Comparison of ENCODE assay signal across 15 cellular contexts in genomic region chr9:16459421-16460148, GRCh38.
A peak's percentile ranks its signal among the peaks of the same experiment; 100 is the strongest.
DNase-seq lines count a peak whose midpoint lies in the region; ATAC-seq, FAIRE-seq and TF ChIP-seq lines count a peak whose summit lies in the region.
"Had no signal": no experiment of that assay in that cellular context is flagged by ENCODE, and none has a peak within 500 bp of the region (broad histone marks: within the 10 kb centered on the region; RNA-seq: fewer than 3 reads in every experiment).

No MANE protein-coding gene starts in this region.

- no peaks in the 10 kb centered on the region for H3K9me3 ChIP-seq in uterus
- H3K9me3 ChIP-seq: heart right ventricle, left lung, transverse colon had no signal

- ATAC-seq in HG03280 (IDR thresholded peaks at IDR 0.05; ENCODE audit: unreplicated experiment) = peak; percentile 67
- ATAC-seq in GM21737 (IDR thresholded peaks at IDR 0.05; ENCODE audit: unreplicated experiment) = no peak
- ATAC-seq: activated CD4-positive, alpha-beta T cell treated with anti-CD3 and anti-CD28 coated beads for 36 hours; heart right ventricle had no signal

- no peak for TF ChIP-seq CTCF in fibroblast of mammary gland (conservative IDR thresholded peaks at IDR 0.05; ENCODE audit: control insufficient read depth, insufficient read depth, low read depth, low read length)
- no peak for TF ChIP-seq CTCF in uterus (IDR thresholded peaks at IDR 0.05)

- H3K27ac ChIP-seq in uterus = peak overlapping the region; percentile 11 to 59
- H3K27ac ChIP-seq: heart right ventricle, left lung had no signal

- intact Hi-C loops in uterus (cut with DNase I; ENCODE audit: low total_unique reads) = no loop called here

- TF ChIP-seq POLR2A in uterus (IDR thresholded peaks at IDR 0.05) (no peak), GM12891 (IDR thresholded peaks at IDR 0.05; ENCODE audit: low read depth, low read length) (no peak)

- H3K4me3 ChIP-seq in fibroblast of mammary gland (ENCODE audit: control insufficient read depth, low read depth, low read length) (no peak overlapping the region), uterus (no peak overlapping the region)
- H3K4me3 ChIP-seq: heart right ventricle, left lung, transverse colon had no signal

- H3K4me1 ChIP-seq in uterus = peaks cover 0 to 7% of the 10 kb centered on the region in 2 donors
- H3K4me1 ChIP-seq: heart right ventricle had no signal

- no peaks in the 10 kb centered on the region for H3K27me3 ChIP-seq in uterus
- H3K27me3 ChIP-seq: left lung, transverse colon had no signal

- H3K36me3 ChIP-seq in uterus = no peaks in the 10 kb centered on the region
- H3K36me3 ChIP-seq: heart right ventricle, left lung, transverse colon had no signal

- peak; percentile 23 for DNase-seq in NCI-H345 (lab: John Stamatoyannopoulos, UW)
- no peak for DNase-seq in NCI-H345 treated with DMSO at 0.1 percent for 48 hours (lab: John Stamatoyannopoulos, UW; ENCODE audit: unreplicated experiment)
- DNase-seq in fibroblast of mammary gland (ENCODE audit: low read depth) = peak; percentile 37
- DNase-seq in uterus = no peak
- DNase-seq in NCI-H510A treated with DMSO at 0.1 percent for 48 hours (lab: John Stamatoyannopoulos, UW) = no peak
- no peak for DNase-seq in GM12891 (ENCODE audit: insufficient read length, low spot score)
- DNase-seq: activated CD4-positive, alpha-beta T cell treated with anti-CD3 and anti-CD28 coated beads for 36 hours; effector CD4-positive, alpha-beta T cell; heart right ventricle; left lung; SW 1271; transverse colon had no signal

- no peak for FAIRE-seq in GM12891 (lab: Jason Lieb, UNC)
- FAIRE-seq: A204.1 had no signal

TF ChIP-seq in GM12891, 5 proteins besides CTCF, POLR2A, EP300 and RAD21:
- no peak for TF ChIP-seq TAF1 (IDR thresholded peaks at IDR 0.05; ENCODE audit: low read depth, low read length)
- TF ChIP-seq POU2F2 (IDR thresholded peaks at IDR 0.05; ENCODE audit: low read depth, low read length) = no peak
- TF ChIP-seq SPI1 (IDR thresholded peaks at IDR 0.05; ENCODE audit: low read depth, low read length) = no peak
- no peak for TF ChIP-seq POLR2AphosphoS5 (IDR thresholded peaks at IDR 0.05; ENCODE audit: low read depth, low read length)
- TF ChIP-seq PAX5 (IDR thresholded peaks at IDR 0.05; ENCODE audit: insufficient read depth, low read length, severe bottlenecking) = no peak

Comparison
In these comparisons a context has a peak if more than half of its experiments do, and no peak if none do; other contexts are left out.
1. DNase-seq: peak in NCI-H345 (single experiment) and fibroblast of mammary gland (single experiment); none in NCI-H345 treated with DMSO at 0.1 percent for 48 hours (single experiment), uterus (0 of 2), NCI-H510A treated with DMSO at 0.1 percent for 48 hours (single experiment) and GM12891 (single experiment).